In the genomic region with DNA sequence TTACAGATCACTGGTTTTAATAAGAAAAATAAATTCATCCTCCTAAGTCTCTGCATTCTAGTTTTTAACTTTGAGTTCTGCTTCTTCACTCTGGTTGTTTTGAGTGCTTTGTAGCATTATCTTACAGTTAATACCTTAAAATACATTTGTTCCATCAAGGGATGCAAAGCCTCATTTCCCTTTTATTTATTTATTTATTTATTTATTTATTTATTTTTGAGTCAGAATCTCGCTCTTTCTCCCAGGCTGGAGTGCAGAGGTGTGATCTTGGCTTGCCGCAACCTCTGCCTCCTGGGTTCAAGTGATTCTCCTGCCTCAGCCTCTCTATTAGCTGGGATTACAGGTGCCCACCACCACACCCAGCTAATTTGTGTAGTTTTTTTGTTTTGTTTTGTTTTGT, we compare ENCODE assay signal across 28 cellular contexts.
"Had no signal": no experiment of that assay in that cellular context is flagged by ENCODE, and none has a peak within 500 bp of the region (broad histone marks: within the 10 kb centered on the region; RNA-seq: fewer than 3 reads in every experiment).

No MANE protein-coding gene starts in this region.

- H3K4me3 ChIP-seq: colonic mucosa, coronary artery, dorsolateral prefrontal cortex, esophagus muscularis mucosa, esophagus squamous epithelium, gastrocnemius medialis, gastroesophageal sphincter, heart left ventricle, heart right ventricle, hepatocyte had no signal

- H3K36me3 ChIP-seq: colonic mucosa, esophagus muscularis mucosa, esophagus squamous epithelium, gastrocnemius medialis, gastroesophageal sphincter, heart left ventricle, heart right ventricle had no signal

- H3K27me3 ChIP-seq: colonic mucosa, dorsolateral prefrontal cortex, esophagus muscularis mucosa, esophagus squamous epithelium, gastrocnemius medialis, gastroesophageal sphincter, heart left ventricle, heart right ventricle, hepatocyte had no signal

- H3K4me1 ChIP-seq: colonic mucosa, esophagus muscularis mucosa, esophagus squamous epithelium, foreskin keratinocyte, gastrocnemius medialis, gastroesophageal sphincter, heart left ventricle, heart right ventricle had no signal

- H3K27ac ChIP-seq: colonic mucosa, coronary artery, dorsolateral prefrontal cortex, epithelial cell of prostate, esophagus muscularis mucosa, esophagus squamous epithelium, foreskin keratinocyte, gastrocnemius medialis, gastroesophageal sphincter, heart left ventricle, heart right ventricle, hepatocyte had no signal

- H3K9me3 ChIP-seq: colonic mucosa, gastrocnemius medialis had no signal

- DNase-seq: colonic mucosa; cortex of kidney; dermis blood vessel endothelial cell; dorsolateral prefrontal cortex; effector CD4-positive, alpha-beta T cell; effector CD8-positive, alpha-beta T cell; effector memory CD4-positive, alpha-beta T cell; effector memory CD8-positive, alpha-beta T cell; endodermal cell; erythroblast; esophagus squamous epithelium; foreskin fibroblast; foreskin keratinocyte; foreskin melanocyte; gastrocnemius medialis; glutamatergic neuron; head of caudate nucleus; heart left ventricle; heart right ventricle had no signal

- H3K4me2 ChIP-seq: hepatocyte had no signal

- FAIRE-seq: endometrium, endothelial cell of umbilical vein, frontal cortex had no signal

- ATAC-seq: effector memory CD8-positive, alpha-beta T cell; esophagus mucosa; foreskin keratinocyte; gastrocnemius medialis; gastroesophageal sphincter; heart left ventricle; heart right ventricle had no signal
